Comparison of ENCODE assay signal across 8 cellular contexts in genomic region chr3:192408007-192408655, GRCh38.
DNase-seq lines count a peak whose midpoint lies in the region; ATAC-seq and TF ChIP-seq lines count a peak whose summit lies in the region.

No MANE protein-coding gene starts in this region.

- no peak overlapping the region for H3K9ac ChIP-seq in HUES48 (ENCODE audit: low read depth, low read length)

- ATAC-seq in HG02763 (IDR thresholded peaks at IDR 0.05; ENCODE audit: unreplicated experiment) (no peak), GM19467 (IDR thresholded peaks at IDR 0.05; ENCODE audit: unreplicated experiment) (no peak)
- no peak for ATAC-seq in stimulated activated effector memory CD8-positive, alpha-beta T cell treated with anti-CD3 and anti-CD28 coated beads, Interleukin-12 subunit alpha, Interleukin-12 subunit beta, amount 100 ng/mL, for 72 hours

- TF ChIP-seq CTCF in spleen (IDR thresholded peaks at IDR 0.05 in 8 of 11, conservative IDR thresholded peaks at IDR 0.05 in 3 of 11), result no peak

- no peak overlapping the region for H3K27ac Mint-ChIP-seq in stimulated activated effector memory CD8-positive, alpha-beta T cell treated with anti-CD3 and anti-CD28 coated beads, Interleukin-12 subunit alpha, Interleukin-12 subunit beta, amount 100 ng/mL, for 72 hours

- peaks cover 8% of the 10 kb centered on the region for H3K9me3 Mint-ChIP-seq in stimulated activated effector memory CD8-positive, alpha-beta T cell treated with anti-CD3 and anti-CD28 coated beads, Interleukin-12 subunit alpha, Interleukin-12 subunit beta, amount 100 ng/mL, for 72 hours

- H3K4me1 ChIP-seq in HUES48 (ENCODE audit: control insufficient read depth, insufficient read depth, low read length) (peaks cover 20% of the 10 kb centered on the region), spleen (peaks cover 0 to 35% (median 17%) of the 10 kb centered on the region in 6 donors)

- peaks cover 70% of the 10 kb centered on the region for H3K27me3 ChIP-seq in HUES48 (ENCODE audit: control insufficient read depth, insufficient read depth, low read length)
- peaks cover 0 to 59% (median 25%) of the 10 kb centered on the region in 7 donors for H3K27me3 ChIP-seq in spleen (replicated peaks in 1 of 7)

- WGBS in spleen, 5 donors, result 2 to 6% (median 5%) methylated on average over 48 to 51 of the region's 51 CpGs

- H3K27ac ChIP-seq in HUES48 (ENCODE audit: low read depth, low read length), result no peak overlapping the region
- peak overlapping the region; percentile 4 to 93 (median 89) for H3K27ac ChIP-seq in spleen

- DNase-seq in cerebellum (ENCODE audit: low spot score) (peak; percentile 52), islet precursor cell (peak; percentile 85), spleen (peak; percentile 75)
- no peak for DNase-seq in stimulated activated effector memory CD8-positive, alpha-beta T cell treated with anti-CD3 and anti-CD28 coated beads, Interleukin-12 subunit alpha, Interleukin-12 subunit beta, amount 100 ng/mL, for 72 hours (ENCODE audit: low spot score in 2 of 2)
- no peak for DNase-seq in stimulated activated naive CD4-positive, alpha-beta T cell (lab: John Stamatoyannopoulos, UW)

- TF ChIP-seq POLR2A in spleen (IDR thresholded peaks at IDR 0.05), result no peak

- intact Hi-C loops in spleen (cut with DNase I; ENCODE audit: low total_unique reads), result no loop called here

- no peaks in the 10 kb centered on the region for H3K36me3 Mint-ChIP-seq in stimulated activated effector memory CD8-positive, alpha-beta T cell treated with anti-CD3 and anti-CD28 coated beads, Interleukin-12 subunit alpha, Interleukin-12 subunit beta, amount 100 ng/mL, for 72 hours

- peaks cover 7% of the 10 kb centered on the region for H3K4me1 Mint-ChIP-seq in stimulated activated effector memory CD8-positive, alpha-beta T cell treated with anti-CD3 and anti-CD28 coated beads, Interleukin-12 subunit alpha, Interleukin-12 subunit beta, amount 100 ng/mL, for 72 hours

- H3K36me3 ChIP-seq in HUES48 (ENCODE audit: control insufficient read depth, insufficient read depth, low read length), result no peaks in the 10 kb centered on the region
- H3K36me3 ChIP-seq in spleen, result no peaks in the 10 kb centered on the region

- no peak overlapping the region for H3K4me3 Mint-ChIP-seq in stimulated activated effector memory CD8-positive, alpha-beta T cell treated with anti-CD3 and anti-CD28 coated beads, Interleukin-12 subunit alpha, Interleukin-12 subunit beta, amount 100 ng/mL, for 72 hours

- H3K4me3 ChIP-seq in HUES48 (ENCODE audit: low read depth, low read length) (peak overlapping the region; percentile 79), spleen (peak overlapping the region; percentile 21 to 71 (median 41))

- no peaks in the 10 kb centered on the region for H3K9me3 ChIP-seq in HUES48 (ENCODE audit: control insufficient read depth, insufficient read depth, low read length)
- H3K9me3 ChIP-seq in spleen, result no peaks in the 10 kb centered on the region

Comparison
In these comparisons a context has a peak if more than half of its experiments do, and no peak if none do; other contexts are left out.
1. DNase-seq: peak in cerebellum (single experiment), islet precursor cell (single experiment) and spleen (single experiment); none in stimulated activated effector memory CD8-positive, alpha-beta T cell treated with anti-CD3 and anti-CD28 coated beads, Interleukin-12 subunit alpha, Interleukin-12 subunit beta, amount 100 ng/mL, for 72 hours (0 of 2) and stimulated activated naive CD4-positive, alpha-beta T cell (0 of 6).